7 cellular contexts compared by ENCODE assay signal in genomic region chr2:234003972-234004617, GRCh38. TPM values are rescaled to one million over a fixed set of nuclear protein-coding genes. Genes with fewer than 3 reads are reported as not detected.
DNase-seq lines count a peak whose midpoint lies in the region; ATAC-seq, FAIRE-seq and TF ChIP-seq lines count a peak whose summit lies in the region.

No MANE protein-coding gene starts in this region.

- H4K20me1 ChIP-seq in GM23338 (replicated peaks; ENCODE audit: insufficient read depth) = no peaks in the 10 kb centered on the region

- H3K4me3 Mint-ChIP-seq in GM23338 = no peak overlapping the region

- H2AFZ ChIP-seq in GM23338 = peak overlapping the region; percentile 66; the same call in 1 of the 2 replicates

- H3K4me1 Mint-ChIP-seq in GM23338 = peaks cover 12% of the 10 kb centered on the region; the same call in 1 of the 3 replicates

- FAIRE-seq in pancreas (lab: Jason Lieb, UNC) = no peak

- no peaks in the 10 kb centered on the region for H3K9me2 ChIP-seq in GM23338 (ENCODE audit: insufficient read depth)

- intact Hi-C loops in pancreas (cut with DNase I) (no loop called here), tibial artery (cut with DNase I; ENCODE audit: low total_unique reads) (no loop called here)

- H3K27ac ChIP-seq in GM23338 (ENCODE audit: low read depth) (no peak overlapping the region), pancreas (no peak overlapping the region), tibial artery (no peak overlapping the region)

- in situ Hi-C loops in GM13976 (cut with MboI; ENCODE audit: low sequenced_read_pairs, unreplicated experiment) = no loop called here

- H3K9me3 Mint-ChIP-seq in GM23338 = no peaks in the 10 kb centered on the region

- ATAC-seq in GM23338 (peak; percentile 34; the same call in 1 of the 3 replicates), pancreas (peak in 3 of 4 donors; percentile 26 to 56 (median 46))

- DNase-seq in GM23338 (ENCODE audit: low spot score) (peak; percentile 2), NCI-H2107 treated with DMSO at 0.1 percent for 48 hours (lab: John Stamatoyannopoulos, UW; ENCODE audit: unreplicated experiment) (peak; percentile 71), brain pericyte (ENCODE audit: low read depth, low spot score) (peak; percentile 61), pancreas (no peak), GM13976 (ENCODE audit: low spot score) (no peak), GDM1 (lab: John Stamatoyannopoulos, UW) (no peak), tibial artery (no peak)

- no peak overlapping the region for H3K27ac Mint-ChIP-seq in GM23338

- 47 to 60% methylated on average over 8 of the region's 8 CpGs for WGBS in pancreas, 2 donors

- no peaks in the 10 kb centered on the region for H3K79me2 ChIP-seq in GM23338 (replicated peaks; ENCODE audit: insufficient read depth)

- peaks cover 5% of the 10 kb centered on the region for H3K27me3 Mint-ChIP-seq in GM23338 (ENCODE audit: insufficient read depth, low read depth, poor library complexity)

- no peaks in the 10 kb centered on the region for H3K27me3 ChIP-seq in GM23338 (ENCODE audit: insufficient read depth)
- no peaks in the 10 kb centered on the region for H3K27me3 ChIP-seq in pancreas
- no peaks in the 10 kb centered on the region for H3K27me3 ChIP-seq in tibial artery

- H3K36me3 Mint-ChIP-seq in GM23338 (ENCODE audit: low read depth) = no peaks in the 10 kb centered on the region

- H3K4me1 ChIP-seq in GM23338 (ENCODE audit: insufficient read depth) (peaks cover 8% of the 10 kb centered on the region; the same call in 1 of the 2 replicates), pancreas (no peaks in the 10 kb centered on the region), tibial artery (peaks cover 0 to 5% (median 2%) of the 10 kb centered on the region in 4 donors)

- no peaks in the 10 kb centered on the region for H3K9me3 ChIP-seq in pancreas
- H3K9me3 ChIP-seq in tibial artery = no peaks in the 10 kb centered on the region

- no peak overlapping the region for H3K4me3 ChIP-seq in GM23338
- H3K4me3 ChIP-seq in pancreas = no peak overlapping the region
- H3K4me3 ChIP-seq in tibial artery = no peak overlapping the region

- H3F3A ChIP-seq in GM23338 (replicated peaks; ENCODE audit: low read depth) = no peaks in the 10 kb centered on the region

- H3K36me3 ChIP-seq in GM23338 (ENCODE audit: insufficient read depth) (no peaks in the 10 kb centered on the region), pancreas (peaks cover 0 to 2% (median 0%) of the 10 kb centered on the region in 3 donors), tibial artery (no peaks in the 10 kb centered on the region)

- TF ChIP-seq CTCF in GM23338 (conservative IDR thresholded peaks at IDR 0.05; ENCODE audit: low read depth in 2 of 2) (no peak), pancreas (IDR thresholded peaks at IDR 0.05) (no peak), GM13976 (IDR thresholded peaks at IDR 0.05; ENCODE audit: borderline replicate concordance, control extremely low read depth, extremely low read depth, insufficient read depth, missing control alignments) (no peak), tibial artery (IDR thresholded peaks at IDR 0.05) (no peak)

- no peak overlapping the region for H3K4me2 ChIP-seq in GM23338

TF ChIP-seq in GM23338, 12 proteins besides CTCF, POLR2A, EP300 and RAD21 (continues in another document):
- TF ChIP-seq CREB1 (CRISPR knock-in tag; IDR thresholded peaks at IDR 0.05; ENCODE audit: low read depth) (no peak), REST (IDR thresholded peaks at IDR 0.05; ENCODE audit: unreplicated experiment) (no peak), EZH2phosphoT487 (IDR thresholded peaks at IDR 0.05; ENCODE audit: unreplicated experiment) (no peak), ZNF331 (CRISPR knock-in tag; IDR thresholded peaks at IDR 0.05; ENCODE audit: low read depth) (no peak), EZH2 (IDR thresholded peaks at IDR 0.05; ENCODE audit: low read depth, unreplicated experiment) (no peak), POLR2AphosphoS5 (IDR thresholded peaks at IDR 0.05; ENCODE audit: low read depth) (no peak), ZNF114 (CRISPR knock-in tag; IDR thresholded peaks at IDR 0.05) (no peak), STAT1 (IDR thresholded peaks at IDR 0.05; ENCODE audit: unreplicated experiment) (no peak), JUNB (IDR thresholded peaks at IDR 0.05; ENCODE audit: unreplicated experiment) (no peak)
- TF ChIP-seq, protein P1, sequence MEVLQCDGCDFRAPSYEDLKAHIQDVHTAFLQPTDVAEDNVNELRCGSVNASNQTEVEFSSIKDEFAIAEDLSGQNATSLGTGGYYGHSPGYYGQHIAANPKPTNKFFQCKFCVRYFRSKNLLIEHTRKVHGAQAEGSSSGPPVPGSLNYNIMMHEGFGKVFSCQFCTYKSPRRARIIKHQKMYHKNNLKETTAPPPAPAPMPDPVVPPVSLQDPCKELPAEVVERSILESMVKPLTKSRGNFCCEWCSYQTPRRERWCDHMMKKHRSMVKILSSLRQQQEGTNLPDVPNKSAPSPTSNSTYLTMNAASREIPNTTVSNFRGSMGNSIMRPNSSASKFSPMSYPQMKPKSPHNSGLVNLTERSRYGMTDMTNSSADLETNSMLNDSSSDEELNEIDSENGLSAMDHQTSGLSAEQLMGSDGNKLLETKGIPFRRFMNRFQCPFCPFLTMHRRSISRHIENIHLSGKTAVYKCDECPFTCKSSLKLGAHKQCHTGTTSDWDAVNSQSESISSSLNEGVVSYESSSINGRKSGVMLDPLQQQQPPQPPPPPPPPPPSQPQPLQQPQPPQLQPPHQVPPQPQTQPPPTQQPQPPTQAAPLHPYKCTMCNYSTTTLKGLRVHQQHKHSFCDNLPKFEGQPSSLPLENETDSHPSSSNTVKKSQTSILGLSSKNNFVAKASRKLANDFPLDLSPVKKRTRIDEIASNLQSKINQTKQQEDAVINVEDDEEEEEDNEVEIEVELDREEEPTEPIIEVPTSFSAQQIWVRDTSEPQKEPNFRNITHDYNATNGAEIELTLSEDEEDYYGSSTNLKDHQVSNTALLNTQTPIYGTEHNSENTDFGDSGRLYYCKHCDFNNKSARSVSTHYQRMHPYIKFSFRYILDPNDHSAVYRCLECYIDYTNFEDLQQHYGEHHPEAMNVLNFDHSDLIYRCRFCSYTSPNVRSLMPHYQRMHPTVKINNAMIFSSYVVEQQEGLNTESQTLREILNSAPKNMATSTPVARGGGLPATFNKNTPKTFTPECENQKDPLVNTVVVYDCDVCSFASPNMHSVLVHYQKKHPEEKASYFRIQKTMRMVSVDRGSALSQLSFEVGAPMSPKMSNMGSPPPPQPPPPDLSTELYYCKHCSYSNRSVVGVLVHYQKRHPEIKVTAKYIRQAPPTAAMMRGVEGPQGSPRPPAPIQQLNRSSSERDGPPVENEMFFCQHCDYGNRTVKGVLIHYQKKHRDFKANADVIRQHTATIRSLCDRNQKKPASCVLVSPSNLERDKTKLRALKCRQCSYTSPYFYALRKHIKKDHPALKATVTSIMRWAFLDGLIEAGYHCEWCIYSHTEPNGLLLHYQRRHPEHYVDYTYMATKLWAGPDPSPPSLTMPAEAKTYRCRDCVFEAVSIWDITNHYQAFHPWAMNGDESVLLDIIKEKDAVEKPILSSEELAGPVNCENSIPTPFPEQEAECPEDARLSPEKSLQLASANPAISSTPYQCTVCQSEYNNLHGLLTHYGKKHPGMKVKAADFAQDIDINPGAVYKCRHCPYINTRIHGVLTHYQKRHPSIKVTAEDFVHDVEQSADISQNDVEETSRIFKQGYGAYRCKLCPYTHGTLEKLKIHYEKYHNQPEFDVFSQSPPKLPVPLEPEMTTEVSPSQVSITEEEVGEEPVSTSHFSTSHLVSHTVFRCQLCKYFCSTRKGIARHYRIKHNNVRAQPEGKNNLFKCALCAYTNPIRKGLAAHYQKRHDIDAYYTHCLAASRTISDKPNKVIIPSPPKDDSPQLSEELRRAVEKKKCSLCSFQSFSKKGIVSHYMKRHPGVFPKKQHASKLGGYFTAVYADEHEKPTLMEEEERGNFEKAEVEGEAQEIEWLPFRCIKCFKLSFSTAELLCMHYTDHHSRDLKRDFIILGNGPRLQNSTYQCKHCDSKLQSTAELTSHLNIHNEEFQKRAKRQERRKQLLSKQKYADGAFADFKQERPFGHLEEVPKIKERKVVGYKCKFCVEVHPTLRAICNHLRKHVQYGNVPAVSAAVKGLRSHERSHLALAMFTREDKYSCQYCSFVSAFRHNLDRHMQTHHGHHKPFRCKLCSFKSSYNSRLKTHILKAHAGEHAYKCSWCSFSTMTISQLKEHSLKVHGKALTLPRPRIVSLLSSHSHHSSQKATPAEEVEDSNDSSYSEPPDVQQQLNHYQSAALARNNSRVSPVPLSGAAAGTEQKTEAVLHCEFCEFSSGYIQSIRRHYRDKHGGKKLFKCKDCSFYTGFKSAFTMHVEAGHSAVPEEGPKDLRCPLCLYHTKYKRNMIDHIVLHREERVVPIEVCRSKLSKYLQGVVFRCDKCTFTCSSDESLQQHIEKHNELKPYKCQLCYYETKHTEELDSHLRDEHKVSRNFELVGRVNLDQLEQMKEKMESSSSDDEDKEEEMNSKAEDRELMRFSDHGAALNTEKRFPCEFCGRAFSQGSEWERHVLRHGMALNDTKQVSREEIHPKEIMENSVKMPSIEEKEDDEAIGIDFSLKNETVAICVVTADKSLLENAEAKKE (CRISPR knock-in tag; IDR thresholded peaks at IDR 0.05) = no peak

RNA-seq across cellular contexts. Expression of gene SPP2, which starts 46.4 kb away (rescaled TPM):
- total RNA-seq in GM23338 (2014; rRNA removed; shearing (Covaris generic)) = not detected in 2 replicates
- not detected in 2 replicates for polyA plus RNA-seq in GM23338 (2016; fragmentation: Nextera tagmentation; extraction: Ambion mirVana)
- total RNA-seq in pancreas = not detected
- polyA plus RNA-seq in pancreas = not detected

Comparison
In these comparisons a context has a peak if more than half of its experiments do, and no peak if none do; other contexts are left out.
1. DNase-seq: peak in GM23338 (single experiment), NCI-H2107 treated with DMSO at 0.1 percent for 48 hours (single experiment) and brain pericyte (single experiment); none in pancreas (0 of 6), GM13976 (single experiment), GDM1 (single experiment) and tibial artery (0 of 2).